ENCODE assay signal across 8 cellular contexts in the genomic region with DNA sequence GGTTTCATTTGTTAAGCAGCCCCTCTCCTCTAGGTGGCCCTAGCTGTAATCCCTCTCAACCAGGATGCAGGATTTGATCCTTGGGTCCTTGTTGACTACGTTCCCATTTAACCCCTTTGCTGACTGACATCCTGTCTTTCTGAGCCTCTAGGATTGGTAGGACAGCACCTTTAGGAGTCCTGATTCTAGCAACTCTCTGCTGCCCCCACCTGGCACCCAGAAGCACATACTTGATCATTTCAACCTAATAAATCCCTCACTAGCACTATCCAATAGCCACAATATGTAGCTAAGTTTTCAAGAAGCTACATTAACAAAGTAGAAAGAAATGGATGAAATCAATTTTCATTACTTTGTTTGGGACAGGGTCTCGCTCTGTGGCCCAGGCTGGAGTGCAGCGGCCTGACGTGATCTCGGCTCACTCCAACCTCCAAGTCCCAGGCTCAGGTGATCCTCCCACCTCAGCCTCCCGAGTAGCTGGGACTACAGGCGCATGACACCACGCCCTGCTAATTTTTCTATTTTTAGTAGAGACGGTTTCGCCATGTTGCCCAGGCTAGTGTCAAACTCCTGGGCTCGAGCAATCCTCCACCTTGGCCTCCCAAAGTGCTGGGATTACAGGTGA. TPM values are rescaled to one million over a fixed set of nuclear protein-coding genes. Genes with fewer than 3 reads are reported as not detected.
A peak's percentile ranks its signal among the peaks of the same experiment; 100 is the strongest.
DNase-seq lines count a peak whose midpoint lies in the region; ATAC-seq and TF ChIP-seq lines count a peak whose summit lies in the region.

No MANE protein-coding gene starts in this region.

- no peaks in the 10 kb centered on the region for H3K36me3 ChIP-seq in mucosa of descending colon (ENCODE audit: low read depth)

- H3K36me3 Mint-ChIP-seq in effector memory CD8-positive, alpha-beta T cell (ENCODE audit: insufficient read depth): peaks cover 3% of the 10 kb centered on the region

- no peaks in the 10 kb centered on the region for H3K9me3 ChIP-seq in mucosa of descending colon

- H3K4me1 Mint-ChIP-seq in effector memory CD8-positive, alpha-beta T cell (ENCODE audit: low read depth in 2 of 2): peaks cover 0 to 3% of the 10 kb centered on the region in 2 donors

- H3K4me3 ChIP-seq in mucosa of descending colon: no peak overlapping the region

- ATAC-seq in GM19395 (IDR thresholded peaks at IDR 0.05; ENCODE audit: unreplicated experiment) (peak; percentile 95), HG03457 (IDR thresholded peaks at IDR 0.05; ENCODE audit: unreplicated experiment) (peak; percentile 75), mucosa of descending colon (peak; percentile 73)
- ATAC-seq in effector memory CD8-positive, alpha-beta T cell (replicated peaks): peak; percentile 64

- H3K4me1 ChIP-seq in mucosa of descending colon (ENCODE audit: low read depth): no peaks in the 10 kb centered on the region

- H3K4me3 Mint-ChIP-seq in effector memory CD8-positive, alpha-beta T cell: no peak overlapping the region

- no peaks in the 10 kb centered on the region for H3K27me3 Mint-ChIP-seq in effector memory CD8-positive, alpha-beta T cell

- no peaks in the 10 kb centered on the region for H3K9me3 Mint-ChIP-seq in effector memory CD8-positive, alpha-beta T cell

- H3K27ac Mint-ChIP-seq in effector memory CD8-positive, alpha-beta T cell: no peak overlapping the region

- intact Hi-C loops in mucosa of descending colon (cut with DNase I, micrococcal nuclease): no loop called here

- DNase-seq in COLO668 (lab: John Stamatoyannopoulos, UW; ENCODE audit: unreplicated experiment) (peak; percentile 62), NCI-H748 (lab: John Stamatoyannopoulos, UW; ENCODE audit: unreplicated experiment) (peak; percentile 63), mucosa of descending colon (peak in 2 of 3 donors; percentile 38 to 50)
- peak; percentile 46 for DNase-seq in activated CD4-positive, alpha-beta T cell treated with anti-CD3 and anti-CD28 coated beads, Interleukin-2, amount 50 U/mL, for 1 hour
- peak; percentile 14 to 27 (median 27) for DNase-seq in effector memory CD8-positive, alpha-beta T cell
- peak in 5 of 6 experiments; percentile 3 to 19 (median 7) for DNase-seq in stimulated activated naive CD4-positive, alpha-beta T cell (lab: John Stamatoyannopoulos, UW)

- peak; percentile 55 for TF ChIP-seq CTCF in mucosa of descending colon (IDR thresholded peaks at IDR 0.05)

RNA-seq across cellular contexts. Expression of a gene that starts 28.3 kb away (rescaled TPM):
- total RNA-seq in mucosa of descending colon: 10 to 100 TPM; 29.9 to 79.0 (median 40.5) TPM

Comparison
In these comparisons a context has a peak if more than half of its experiments do, and no peak if none do; other contexts are left out.
1. DNase-seq: peak in every context shown above with its lines; median percentile 63 in NCI-H748; 62 in COLO668; 46 in activated CD4-positive, alpha-beta T cell treated with anti-CD3 and anti-CD28 coated beads, Interleukin-2, amount 50 U/mL, for 1 hour; 44 in mucosa of descending colon; 27 in effector memory CD8-positive, alpha-beta T cell; 7 in stimulated activated naive CD4-positive, alpha-beta T cell.